ENCODE assay signal across 8 cellular contexts in genomic region chr3:119294402-119294888, GRCh38. TPM values are rescaled to one million over a fixed set of nuclear protein-coding genes. Genes with fewer than 3 reads are reported as not detected.
DNase-seq lines count a peak whose midpoint lies in the region; ATAC-seq and TF ChIP-seq lines count a peak whose summit lies in the region.

No MANE protein-coding gene starts in this region.

- no peaks in the 10 kb centered on the region for H3K9me3 ChIP-seq in endodermal cell (ENCODE audit: control insufficient read depth, low read length)

- DNase-seq in GM12865 (ENCODE audit: low read depth) (peak; percentile 86), GM23338 (ENCODE audit: low spot score) (no peak), LoVo (ENCODE audit: low spot score) (peak; percentile 39), endodermal cell (peak; percentile 84), naive B cell (peak; percentile 78), NCI-H1048 (lab: John Stamatoyannopoulos, UW) (no peak)
- DNase-seq in activated CD4-positive, alpha-beta T cell treated with anti-CD3 and anti-CD28 coated beads, Interleukin-2, amount 50 U/mL, for 4 hours: peak; percentile 51 to 53
- peak; percentile 72 for DNase-seq in stimulated activated naive CD8-positive, alpha-beta T cell treated with anti-CD3 and anti-CD28 coated beads, Interleukin-15, Interleukin-2, amounts not matched to agents 100 U/mL and 50 U/mL, for 24 hours

- H3K27ac ChIP-seq in GM23338 (ENCODE audit: low read depth) (no peak overlapping the region), endodermal cell (ENCODE audit: low read depth, low read length) (no peak overlapping the region)

- no peaks in the 10 kb centered on the region for H3K36me3 Mint-ChIP-seq in GM23338 (ENCODE audit: low read depth)
- no peaks in the 10 kb centered on the region for H3K36me3 Mint-ChIP-seq in endodermal cell (ENCODE audit: low read depth)
- no peaks in the 10 kb centered on the region for H3K36me3 Mint-ChIP-seq in naive B cell

- WGBS in endodermal cell (ENCODE audit: insufficient coverage in 1 of 2, insufficient read length in 1 of 2), 2 experiments: 1 to 2% methylated on average over 9 to 43 of the region's 43 CpGs

- H3K4me3 ChIP-seq in GM12865 (ENCODE audit: low read depth, low read length): peak overlapping the region; percentile 80
- peak overlapping the region; percentile 76 for H3K4me3 ChIP-seq in GM23338
- peak overlapping the region; percentile 85 for H3K4me3 ChIP-seq in endodermal cell (ENCODE audit: low read length)

- no peaks in the 10 kb centered on the region for H3K9me2 ChIP-seq in GM23338 (ENCODE audit: insufficient read depth)

- H3K27me3 Mint-ChIP-seq in GM23338 (ENCODE audit: insufficient read depth, low read depth, poor library complexity): peaks cover 23% of the 10 kb centered on the region
- peaks cover 49% of the 10 kb centered on the region for H3K27me3 Mint-ChIP-seq in endodermal cell (ENCODE audit: insufficient read depth)
- peaks cover 0 to 10% (median 0%) of the 10 kb centered on the region in 3 donors for H3K27me3 Mint-ChIP-seq in naive B cell

- peak overlapping the region; percentile 94 for H3K4me2 ChIP-seq in GM23338

- TF ChIP-seq CTCF in GM12865 (IDR thresholded peaks at IDR 0.05; ENCODE audit: insufficient read depth, low read depth, low read length, missing control alignments): no peak
- TF ChIP-seq CTCF in GM23338 (conservative IDR thresholded peaks at IDR 0.05; ENCODE audit: low read depth in 2 of 2): no peak
- no peak for TF ChIP-seq CTCF in endodermal cell (conservative IDR thresholded peaks at IDR 0.05)

- H3K4me3 Mint-ChIP-seq in GM23338: peak overlapping the region; percentile 81
- peak overlapping the region; percentile 66 for H3K4me3 Mint-ChIP-seq in endodermal cell
- peak overlapping the region; percentile 87 to 97 (median 93) for H3K4me3 Mint-ChIP-seq in naive B cell

- H3K4me1 ChIP-seq in GM23338 (ENCODE audit: insufficient read depth): peaks cover 52% of the 10 kb centered on the region
- peaks cover 13% of the 10 kb centered on the region for H3K4me1 ChIP-seq in endodermal cell (ENCODE audit: control insufficient read depth, insufficient read depth, low read length)

- no peaks in the 10 kb centered on the region for H3K36me3 ChIP-seq in GM23338 (ENCODE audit: insufficient read depth)
- no peaks in the 10 kb centered on the region for H3K36me3 ChIP-seq in endodermal cell (ENCODE audit: control insufficient read depth, insufficient read depth, low read length)

- ATAC-seq in GM23338: peak; percentile 67
- ATAC-seq in naive B cell (ENCODE audit: low read depth in 2 of 2): peak; percentile 86 to 89
- ATAC-seq in stimulated activated naive CD8-positive, alpha-beta T cell treated with anti-CD3 and anti-CD28 coated beads, Interleukin-15, Interleukin-2, amounts not matched to agents 100 U/mL and 50 U/mL, for 24 hours: peak; percentile 58

- H3K9ac ChIP-seq in endodermal cell (ENCODE audit: extremely low read depth, low read length, poor library complexity, severe bottlenecking): no peak overlapping the region

- peaks cover 2% of the 10 kb centered on the region; the same call in 1 of the 2 replicates for H3F3A ChIP-seq in GM23338 (replicated peaks; ENCODE audit: low read depth)

- H4K20me1 ChIP-seq in GM23338 (replicated peaks; ENCODE audit: insufficient read depth): no peaks in the 10 kb centered on the region

- peak overlapping the region; percentile 99 for H2AFZ ChIP-seq in GM23338

- no peak overlapping the region for H3K27ac Mint-ChIP-seq in GM23338
- H3K27ac Mint-ChIP-seq in endodermal cell: no peak overlapping the region
- H3K27ac Mint-ChIP-seq in naive B cell: peak overlapping the region; percentile 91 to 97 (median 94)

- no peaks in the 10 kb centered on the region for H3K9me3 Mint-ChIP-seq in GM23338
- no peaks in the 10 kb centered on the region for H3K9me3 Mint-ChIP-seq in endodermal cell
- no peaks in the 10 kb centered on the region for H3K9me3 Mint-ChIP-seq in naive B cell

- H3K27me3 ChIP-seq in GM23338 (ENCODE audit: insufficient read depth) (peaks cover 33% of the 10 kb centered on the region), endodermal cell (ENCODE audit: control insufficient read depth, insufficient read depth, low read length, poor library complexity, severe bottlenecking) (peaks cover 45% of the 10 kb centered on the region)

- H3K4me1 Mint-ChIP-seq in GM23338 (peaks cover 38% of the 10 kb centered on the region), endodermal cell (peaks cover 25% of the 10 kb centered on the region), naive B cell (peaks cover 16 to 37% (median 24%) of the 10 kb centered on the region in 3 donors)

- H3K79me2 ChIP-seq in GM23338 (replicated peaks; ENCODE audit: insufficient read depth): no peaks in the 10 kb centered on the region; the same call in 1 of the 2 replicates

TF ChIP-seq in GM23338, 12 proteins besides CTCF, POLR2A, EP300 and RAD21:
- 0 out of 2 replicates have a peak, but pooled peaks have one; percentile 7 for TF ChIP-seq POLR2AphosphoS5 (IDR thresholded peaks at IDR 0.05; ENCODE audit: low read depth)
- no peak for TF ChIP-seq CREB1 (CRISPR knock-in tag; IDR thresholded peaks at IDR 0.05; ENCODE audit: low read depth)

RNA-seq across cellular contexts. Expression of gene ARHGAP31, which starts 0.3 kb away (rescaled TPM):
- total RNA-seq in GM23338 (2014; rRNA removed; shearing (Covaris generic)): 4.2 and 4.3 TPM in 2 replicates
- polyA plus RNA-seq in GM23338 (2016; fragmentation: Nextera tagmentation; extraction: Ambion mirVana): 0.61 and 1.2 TPM in 2 replicates
- total RNA-seq in endodermal cell: 1 to 10 TPM; 2.2 to 2.3 TPM
- 1.5 TPM for polyA plus RNA-seq in endodermal cell (2013, experiment 1 of 2)
- 3.0 TPM for polyA plus RNA-seq in endodermal cell (2013, experiment 2 of 2)
- polyA plus RNA-seq in naive B cell (ENCODE audit: low read depth in 6 of 6): 1 to 10 TPM in 1 of 6 donors, under 1 TPM in 4, not detected in 1; 0.54 to 1.5 (median 0.83) TPM

RNA-seq across cellular contexts. Expression of gene B4GALT4, which starts 53.8 kb away (rescaled TPM):
- 37.9 and 45.3 TPM in 2 replicates for total RNA-seq in GM23338 (2014; rRNA removed; shearing (Covaris generic))
- polyA plus RNA-seq in GM23338 (2016; fragmentation: Nextera tagmentation; extraction: Ambion mirVana) (35.2 and 38.3 TPM in 2 replicates), naive B cell (ENCODE audit: low read depth in 6 of 6) (1 to 10 TPM; 6.8 to 9.0 (median 8.1) TPM)
- 100 to 1,000 TPM; 141 to 145 TPM for total RNA-seq in endodermal cell
- 41.8 TPM for polyA plus RNA-seq in endodermal cell (2013, experiment 1 of 2)
- 44.8 TPM for polyA plus RNA-seq in endodermal cell (2013, experiment 2 of 2)

Comparison
In these comparisons a context has a peak if more than half of its experiments do, and no peak if none do; other contexts are left out.
1. DNase-seq: peak in GM12865 (single experiment), LoVo (single experiment), activated CD4-positive, alpha-beta T cell treated with anti-CD3 and anti-CD28 coated beads, Interleukin-2, amount 50 U/mL, for 4 hours (2 of 2), endodermal cell (single experiment), naive B cell (single experiment) and stimulated activated naive CD8-positive, alpha-beta T cell treated with anti-CD3 and anti-CD28 coated beads, Interleukin-15, Interleukin-2, amounts not matched to agents 100 U/mL and 50 U/mL, for 24 hours (single experiment); none in GM23338 (single experiment) and NCI-H1048 (single experiment).
2. H3K27ac Mint-ChIP-seq: peak in naive B cell (6 of 6); none in GM23338 (single experiment) and endodermal cell (single experiment).
3. Peak in every context shown above with its lines, with median percentiles within 50 percentile points of each other: H3K4me3 ChIP-seq, ATAC-seq and H3K4me3 Mint-ChIP-seq.